ENCODE assay signal across 1 cellular context in genomic region chr1:156371553-156372264, GRCh38.
TF ChIP-seq lines count a peak whose summit lies in the region.

No MANE protein-coding gene starts in this region.

TF ChIP-seq in HepG2, 621 proteins besides CTCF, POLR2A, EP300 and RAD21 (continued from another document and continues in another):
- peak; percentile 97 for TF ChIP-seq SKIL (CRISPR knock-in tag; IDR thresholded peaks at IDR 0.05; ENCODE audit: borderline replicate concordance)
- no peak for TF ChIP-seq ZNF790 (CRISPR knock-in tag; IDR thresholded peaks at IDR 0.05; ENCODE audit: borderline replicate concordance)
- peak; percentile 96 for TF ChIP-seq ZNF280D (CRISPR knock-in tag; IDR thresholded peaks at IDR 0.05)
- peak; percentile 98 for TF ChIP-seq ZBTB7B (CRISPR knock-in tag; IDR thresholded peaks at IDR 0.05)
- TF ChIP-seq ZNF383 (CRISPR knock-in tag; IDR thresholded peaks at IDR 0.05; ENCODE audit: borderline replicate concordance) = no peak
- no peak for TF ChIP-seq SMARCC2 (IDR thresholded peaks at IDR 0.05)
- peak; percentile 73; the same call in 1 of the 2 replicates for TF ChIP-seq ZFP91 (CRISPR knock-in tag; IDR thresholded peaks at IDR 0.05; ENCODE audit: borderline replicate concordance)
- TF ChIP-seq PHF8 (CRISPR knock-in tag; IDR thresholded peaks at IDR 0.05) = peak; percentile 52
- TF ChIP-seq ZNF781 (CRISPR knock-in tag; IDR thresholded peaks at IDR 0.05; ENCODE audit: borderline replicate concordance, not compliant biosample characterization) = peak; percentile 19
- TF ChIP-seq HDAC2 (CRISPR knock-in tag; IDR thresholded peaks at IDR 0.05) = peak; percentile 95
- TF ChIP-seq SNAPC4 (CRISPR knock-in tag; IDR thresholded peaks at IDR 0.05) = no peak; the same call in 1 of the 2 replicates
- TF ChIP-seq JUN (CRISPR knock-in tag; IDR thresholded peaks at IDR 0.05) = peak; percentile 88
- peak; percentile 90; the same call in 1 of the 2 replicates for TF ChIP-seq NFKBIZ (CRISPR knock-in tag; IDR thresholded peaks at IDR 0.05)
- TF ChIP-seq ZNF883 (CRISPR knock-in tag; IDR thresholded peaks at IDR 0.05; ENCODE audit: not compliant biosample characterization) = no peak
- TF ChIP-seq THYN1 (CRISPR knock-in tag; IDR thresholded peaks at IDR 0.05; ENCODE audit: borderline replicate concordance, low read depth) = no peak
- TF ChIP-seq ZFP82 (CRISPR knock-in tag; IDR thresholded peaks at IDR 0.05; ENCODE audit: borderline replicate concordance) = no peak
- TF ChIP-seq ZNF326 (CRISPR knock-in tag; IDR thresholded peaks at IDR 0.05; ENCODE audit: borderline replicate concordance) = no peak
- no peak for TF ChIP-seq SETDB1 (CRISPR knock-in tag; IDR thresholded peaks at IDR 0.05; ENCODE audit: borderline replicate concordance)
- TF ChIP-seq EEA1 (CRISPR knock-in tag; IDR thresholded peaks at IDR 0.05; ENCODE audit: borderline replicate concordance) = no peak
- peak; percentile 56; the same call in 1 of the 2 replicates for TF ChIP-seq KDM5A (IDR thresholded peaks at IDR 0.05; ENCODE audit: borderline replicate concordance, low read length)
- TF ChIP-seq ZNF570 (CRISPR knock-in tag; IDR thresholded peaks at IDR 0.05; ENCODE audit: borderline replicate concordance) = no peak
- peak; percentile 98 for TF ChIP-seq ZNF746 (CRISPR knock-in tag; IDR thresholded peaks at IDR 0.05)
- TF ChIP-seq MZF1 (CRISPR knock-in tag; IDR thresholded peaks at IDR 0.05; ENCODE audit: borderline replicate concordance) = no peak
- peak; percentile 57; the same call in 1 of the 2 replicates for TF ChIP-seq HIVEP1 (CRISPR knock-in tag; IDR thresholded peaks at IDR 0.05)
- TF ChIP-seq RBM39 (IDR thresholded peaks at IDR 0.05; ENCODE audit: low read depth, low read length, poor library complexity, severe bottlenecking) = no peak
- no peak for TF ChIP-seq SMYD3 (CRISPR knock-in tag; IDR thresholded peaks at IDR 0.05)
- no peak for TF ChIP-seq RBFOX2 (IDR thresholded peaks at IDR 0.05; ENCODE audit: low read depth, low read length)
- TF ChIP-seq ZNF18 (CRISPR knock-in tag; IDR thresholded peaks at IDR 0.05; ENCODE audit: insufficient replicate concordance) = peak; percentile 75
- peak; percentile 60; the same call in 1 of the 2 replicates for TF ChIP-seq TFDP1 (CRISPR knock-in tag; IDR thresholded peaks at IDR 0.05; ENCODE audit: borderline replicate concordance)
- TF ChIP-seq TCF7 (IDR thresholded peaks at IDR 0.05; ENCODE audit: low read depth) = peak; percentile 99
- peak; percentile 99 for TF ChIP-seq RARA (CRISPR knock-in tag; IDR thresholded peaks at IDR 0.05)
- TF ChIP-seq PREB (CRISPR knock-in tag; IDR thresholded peaks at IDR 0.05) = no peak
- no peak for TF ChIP-seq ZNF136 (CRISPR knock-in tag; IDR thresholded peaks at IDR 0.05; ENCODE audit: low read depth)
- peak; percentile 88 for TF ChIP-seq ISL2 (CRISPR knock-in tag; IDR thresholded peaks at IDR 0.05)
- TF ChIP-seq MBD4 (IDR thresholded peaks at IDR 0.05; ENCODE audit: borderline replicate concordance, low read length) = no peak
- peak; percentile 94; the same call in 1 of the 2 replicates for TF ChIP-seq ZNF614 (CRISPR knock-in tag; IDR thresholded peaks at IDR 0.05; ENCODE audit: borderline replicate concordance)
- peak; percentile 73 for TF ChIP-seq ATF7-NPFF (CRISPR knock-in tag; IDR thresholded peaks at IDR 0.05; ENCODE audit: low read depth)
- no peak for TF ChIP-seq ZNF660 (CRISPR knock-in tag; IDR thresholded peaks at IDR 0.05; ENCODE audit: borderline replicate concordance, low read depth)
- no peak for TF ChIP-seq EZH2 (conservative IDR thresholded peaks at IDR 0.05; ENCODE audit: low read depth, low read length)
- peak; percentile 97 for TF ChIP-seq ZGPAT (CRISPR knock-in tag; IDR thresholded peaks at IDR 0.05)
- no peak for TF ChIP-seq SP140L (CRISPR knock-in tag; IDR thresholded peaks at IDR 0.05; ENCODE audit: borderline replicate concordance)
- no peak for TF ChIP-seq XBP1 (CRISPR knock-in tag; IDR thresholded peaks at IDR 0.05)
- peak; percentile 72 for TF ChIP-seq UBTF (CRISPR knock-in tag; IDR thresholded peaks at IDR 0.05)
- no peak for TF ChIP-seq ZNF260 (CRISPR knock-in tag; IDR thresholded peaks at IDR 0.05; ENCODE audit: borderline replicate concordance, low read depth)
